ENCODE assay signal across 9 cellular contexts in genomic region chr9:79817469-79818004, GRCh38.
A peak's percentile ranks its signal among the peaks of the same experiment; 100 is the strongest.
DNase-seq lines count a peak whose midpoint lies in the region; ATAC-seq, FAIRE-seq and TF ChIP-seq lines count a peak whose summit lies in the region.
"Had no signal": no experiment of that assay in that cellular context is flagged by ENCODE, and none has a peak within 500 bp of the region (broad histone marks: within the 10 kb centered on the region; RNA-seq: fewer than 3 reads in every experiment).

No MANE protein-coding gene starts in this region.

- H2AK5ac ChIP-seq in H1 (ENCODE audit: low read depth, low read length) = no peak overlapping the region

- TF ChIP-seq POLR2A in H1 (IDR thresholded peaks at IDR 0.05; ENCODE audit: control extremely low read depth in 1 of 2, low read depth in 2 of 2, low read length in 2 of 2) = no peak

- TF ChIP-seq CTCF in H1 (IDR thresholded peaks at IDR 0.05; ENCODE audit: control extremely low read depth in 1 of 3, insufficient read depth in 1 of 3, low read depth in 1 of 3, low read length in 3 of 3) (no peak), Caco-2 (IDR thresholded peaks at IDR 0.05; ENCODE audit: insufficient read depth in 1 of 2, low read depth in 1 of 2, low read length in 1 of 2, severe bottlenecking in 1 of 2, unreplicated experiment in 1 of 2) (no peak), nephron progenitor cell (IDR thresholded peaks at IDR 0.05) (no peak)

- peaks cover 3% of the 10 kb centered on the region for H3K9me3 Mint-ChIP-seq in Caco-2 (ENCODE audit: unreplicated experiment)
- peaks cover 1% of the 10 kb centered on the region for H3K9me3 Mint-ChIP-seq in nephron progenitor cell

- peak overlapping the region; percentile 50; the same call in 1 of the 2 replicates for H2BK5ac ChIP-seq in H1 (ENCODE audit: low read depth, low read length)

- CTCF ChIA-PET in H1 (lab: Charles Lee; ENCODE audit: partially characterized antibody) = interaction anchor here (0.6 kb wide), 1 partner anchor 54 kb away, joined by 3 read pairs; no protein-coding TSS in a partner anchor
- CTCF ChIA-PET in Caco-2 (lab: Charles Lee) = no interaction called here

- H3K79me1 ChIP-seq in H1 (ENCODE audit: low read depth, low read length) = no peaks in the 10 kb centered on the region

- BruUV-seq in Caco-2 (replicated peaks; lab: Mats Ljungman, UMichigan) = no TSS peak

- no peak overlapping the region for H3K23ac ChIP-seq in H1 (ENCODE audit: insufficient read length)

- H3K27me3 Mint-ChIP-seq in Caco-2 (ENCODE audit: insufficient read depth, unreplicated experiment) (no peaks in the 10 kb centered on the region), nephron progenitor cell (ENCODE audit: low read depth, poor library complexity) (peaks cover 13% of the 10 kb centered on the region)

- no peak for TF ChIP-seq RAD21 in H1 (IDR thresholded peaks at IDR 0.05 in 1 of 2, conservative IDR thresholded peaks at IDR 0.05 in 1 of 2; ENCODE audit: low read depth in 2 of 2, low read length in 2 of 2)

- H3K4me3 Mint-ChIP-seq in Caco-2 (ENCODE audit: unreplicated experiment) (no peak overlapping the region), nephron progenitor cell (no peak overlapping the region)

- H3K4me3 ChIP-seq in H1 (ENCODE audit: extremely low read depth in 1 of 4, insufficient read depth in 2 of 4, low read depth in 3 of 4, low read length in 4 of 4) (no peak overlapping the region), Caco-2 (ENCODE audit: low read depth, low read length) (no peak overlapping the region)
- H3K4me3 ChIP-seq: ascending aorta had no signal

- H3K36me3 Mint-ChIP-seq in Caco-2 (ENCODE audit: insufficient read depth, unreplicated experiment) = no peaks in the 10 kb centered on the region
- peaks cover 1% of the 10 kb centered on the region for H3K36me3 Mint-ChIP-seq in nephron progenitor cell (ENCODE audit: low read depth)

- 0 out of 4 replicates have a peak overlapping the region, but pooled peaks of 1 of the 2 experiments have one; percentile 5 for H3K4me2 ChIP-seq in H1 (ENCODE audit: insufficient read depth in 1 of 2, low read depth in 2 of 2, low read length in 2 of 2)

- no peak overlapping the region for H4K5ac ChIP-seq in H1 (ENCODE audit: insufficient read length, low read depth, low read length)

- H3K4ac ChIP-seq in H1 (replicated peaks; ENCODE audit: insufficient read length, low read depth, low read length) = no peak overlapping the region

- no peaks in the 10 kb centered on the region for H3K9me3 ChIP-seq in H1 (ENCODE audit: insufficient read depth in 2 of 2, low read depth in 1 of 2, low read length in 1 of 2)
- H3K9me3 ChIP-seq in Caco-2 = no peaks in the 10 kb centered on the region
- H3K9me3 ChIP-seq: ascending aorta had no signal

- no peaks in the 10 kb centered on the region for H3K79me2 ChIP-seq in H1 (ENCODE audit: control insufficient read depth in 1 of 2, insufficient read depth in 2 of 2, low read length in 2 of 2)

- WGBS in H1 (ENCODE audit: extremely low coverage in 1 of 2, insufficient coverage in 1 of 2, insufficient read length in 1 of 2, insufficient replicate concordance in 2 of 2, low coverage in 1 of 2, low lambda C conversion rate in 2 of 2, missing lambda C conversion rate in 1 of 2), 2 experiments = 57% methylated on average over 6 of the region's 6 CpGs; no CpG with 5 or more reads in 1 of the 2 experiments

- no peak overlapping the region for H2BK12ac ChIP-seq in H1 (ENCODE audit: low read depth, low read length)

- no peaks in the 10 kb centered on the region for H3K36me3 ChIP-seq in H1 (ENCODE audit: control insufficient read depth in 2 of 4, insufficient read depth in 4 of 4, low read length in 3 of 4)
- H3K36me3 ChIP-seq in Caco-2 (ENCODE audit: control insufficient read depth, insufficient read depth, low read length) = no peaks in the 10 kb centered on the region
- H3K36me3 ChIP-seq: ascending aorta had no signal

- no peak overlapping the region for H2BK15ac ChIP-seq in H1 (ENCODE audit: low read length)

- H3K27ac ChIP-seq in H1 (ENCODE audit: low read depth, low read length) = no peak overlapping the region
- H3K27ac ChIP-seq: ascending aorta had no signal

- H3K4me1 ChIP-seq in H1 (replicated peaks in 1 of 4; ENCODE audit: control insufficient read depth in 3 of 4, insufficient read depth in 4 of 4, low read length in 3 of 4) = peaks cover 3 to 11% (median 7%) of the 10 kb centered on the region in 4 experiments; a peak in 5 of 7 replicates
- H3K4me1 ChIP-seq in Caco-2 = no peaks in the 10 kb centered on the region
- H3K4me1 ChIP-seq: ascending aorta had no signal

- DNase-seq in Daoy (ENCODE audit: low read depth) (peak; percentile 82), H1 (ENCODE audit: low read depth in 1 of 2, low spot score in 2 of 2) (no peak), Caco-2 (no peak), nephron progenitor cell (no peak), NCI-H345 treated with DMSO at 0.1 percent for 48 hours (lab: John Stamatoyannopoulos, UW; ENCODE audit: unreplicated experiment) (no peak), NCI-H146 (lab: John Stamatoyannopoulos, UW) (no peak)

- POLR2A ChIA-PET in H1 (lab: Charles Lee; ENCODE audit: partially characterized antibody) (interaction anchor here (1.0 kb wide), 1 partner anchor 246 kb away, joined by 3 read pairs; the partner anchor contains the start of gene TLE4), Caco-2 (lab: Charles Lee) (no interaction called here)

- no peaks in the 10 kb centered on the region for H3K23me2 ChIP-seq in H1 (ENCODE audit: low read depth, low read length)

- no peak overlapping the region for H3K56ac ChIP-seq in H1 (replicated peaks; ENCODE audit: insufficient read length, low read depth, low read length)

- no peak overlapping the region for H2AFZ ChIP-seq in H1 (ENCODE audit: low read length)

- no peak overlapping the region; the same call in 1 of the 2 replicates for H2BK20ac ChIP-seq in H1 (ENCODE audit: low read length)

- FAIRE-seq in H1 (lab: Jason Lieb, UNC) = no peak

- H3K9ac ChIP-seq in H1 (replicated peaks in 1 of 4; ENCODE audit: extremely low read depth in 1 of 4, low read depth in 3 of 4, low read length in 3 of 4) = no peak overlapping the region

- H3K27ac Mint-ChIP-seq in Caco-2 (ENCODE audit: unreplicated experiment) = no peak overlapping the region
- no peak overlapping the region for H3K27ac Mint-ChIP-seq in nephron progenitor cell

- peak; percentile 86 for ATAC-seq in GM19452 (IDR thresholded peaks at IDR 0.05; ENCODE audit: unreplicated experiment)
- ATAC-seq in HG03103 (IDR thresholded peaks at IDR 0.05; ENCODE audit: low read depth, unreplicated experiment) = peak; percentile 62

- H3K14ac ChIP-seq in H1 (ENCODE audit: insufficient read length) = no peak overlapping the region

- H2BK120ac ChIP-seq in H1 (replicated peaks; ENCODE audit: low read depth, low read length) = no peak overlapping the region

- H4K91ac ChIP-seq in H1 (replicated peaks; ENCODE audit: insufficient read length, low read length) = no peak overlapping the region

- H3K27me3 ChIP-seq in H1 (replicated peaks in 1 of 4; ENCODE audit: control insufficient read depth in 3 of 4, extremely low read depth in 1 of 4, insufficient read depth in 3 of 4, low read length in 3 of 4) (no peaks in the 10 kb centered on the region), Caco-2 (replicated peaks; ENCODE audit: control insufficient read depth, insufficient read depth, low read length) (no peaks in the 10 kb centered on the region)
- H3K27me3 ChIP-seq: ascending aorta had no signal

- H3K18ac ChIP-seq in H1 (ENCODE audit: extremely low read depth, low read length) = no peak overlapping the region

- no peaks in the 10 kb centered on the region for H4K20me1 ChIP-seq in H1 (replicated peaks in 1 of 2; ENCODE audit: control insufficient read depth in 1 of 2, insufficient read depth in 2 of 2, low read length in 2 of 2)

- TF ChIP-seq EP300 in H1 (IDR thresholded peaks at IDR 0.05; ENCODE audit: borderline replicate concordance in 1 of 2, low read depth in 2 of 2, low read length in 2 of 2) = no peak

- intact Hi-C loops in Caco-2 (cut with micrococcal nuclease; ENCODE audit: unreplicated experiment) = no loop called here

- H3K4me1 Mint-ChIP-seq in Caco-2 (ENCODE audit: low read depth, unreplicated experiment) = no peaks in the 10 kb centered on the region
- peaks cover 52% of the 10 kb centered on the region for H3K4me1 Mint-ChIP-seq in nephron progenitor cell

- H4K8ac ChIP-seq in H1 (ENCODE audit: extremely low read depth, insufficient read depth, low read length) = no peak overlapping the region

TF ChIP-seq in H1, 55 proteins besides CTCF, POLR2A, EP300 and RAD21:
- TF ChIP-seq SAP30 (IDR thresholded peaks at IDR 0.05; ENCODE audit: insufficient read depth, insufficient replicate concordance, low read length) (no peak), TEAD4 (IDR thresholded peaks at IDR 0.05; ENCODE audit: low read depth, low read length) (no peak), SP4 (IDR thresholded peaks at IDR 0.05; ENCODE audit: low read length) (no peak)
